ENCODE assay signal across 1 cellular context in genomic region chr12:4164591-4165558, GRCh38.
TF ChIP-seq lines count a peak whose summit lies in the region.

No MANE protein-coding gene starts in this region.

TF ChIP-seq in H1, 55 proteins besides CTCF, POLR2A, EP300 and RAD21 (continued from another document):
- peak; percentile 78 for TF ChIP-seq E2F6 (IDR thresholded peaks at IDR 0.05)
- no peak for TF ChIP-seq SP4 (IDR thresholded peaks at IDR 0.05; ENCODE audit: low read length)
- TF ChIP-seq CEBPB (IDR thresholded peaks at IDR 0.05; ENCODE audit: low read depth, low read length): no peak
- TF ChIP-seq MAX (IDR thresholded peaks at IDR 0.05): peak; percentile 75; the same call in 1 of the 2 replicates
- no peak for TF ChIP-seq ATF3 (IDR thresholded peaks at IDR 0.05; ENCODE audit: insufficient read depth, low read depth, low read length)
- TF ChIP-seq TEAD4 (IDR thresholded peaks at IDR 0.05; ENCODE audit: low read depth, low read length): peak; percentile 33; the same call in 1 of the 2 replicates
- TF ChIP-seq CREB1 (IDR thresholded peaks at IDR 0.05): 0 out of 2 replicates have a peak, but pooled peaks have one; percentile 32
- TF ChIP-seq GABPA (IDR thresholded peaks at IDR 0.05; ENCODE audit: borderline replicate concordance, insufficient read depth, low read length): peak; percentile 44; the same call in 1 of the 2 replicates
- peak; percentile 84 for TF ChIP-seq ASH2L (IDR thresholded peaks at IDR 0.05; ENCODE audit: low read length)
- peak; percentile 54; the same call in 1 of the 2 replicates for TF ChIP-seq JUN (IDR thresholded peaks at IDR 0.05; ENCODE audit: low read depth, low read length)
- peak; percentile 76 for TF ChIP-seq JUND (IDR thresholded peaks at IDR 0.05; ENCODE audit: low read length)
